In the genomic region with DNA sequence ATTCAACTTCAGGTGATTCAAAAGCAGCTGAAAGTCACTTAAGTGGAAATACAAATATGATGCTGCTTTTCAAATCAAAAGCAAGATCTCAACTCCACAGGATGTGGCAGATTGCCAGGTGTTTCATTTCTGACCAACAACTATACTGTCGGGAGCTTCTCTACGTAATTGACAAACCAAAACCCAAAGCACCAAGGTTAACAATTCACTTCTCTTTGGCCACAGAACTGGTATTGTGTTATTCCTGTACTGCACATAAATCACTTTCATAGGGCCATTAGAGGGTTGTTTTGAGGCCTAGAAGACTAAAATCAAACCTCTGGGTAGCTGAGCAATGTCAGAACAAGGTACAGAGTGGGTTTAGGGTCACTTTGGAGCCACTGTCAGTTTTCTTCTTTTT, we compare ENCODE assay signal across 8 cellular contexts.
A peak's percentile ranks its signal among the peaks of the same experiment; 100 is the strongest.
DNase-seq lines count a peak whose midpoint lies in the region; ATAC-seq, FAIRE-seq and TF ChIP-seq lines count a peak whose summit lies in the region.

No MANE protein-coding gene starts in this region.

- peaks cover 28% of the 10 kb centered on the region for H3K9me3 ChIP-seq in HepG2 (ENCODE audit: low read length)

- POLR2A ChIA-PET in HepG2 (lab: Yijun Ruan, JAX), result no interaction called here

- H3K36me3 ChIP-seq in HepG2 (replicated peaks in 1 of 2; ENCODE audit: control insufficient read depth in 1 of 2, insufficient read depth in 2 of 2, low read length in 2 of 2), result no peaks in the 10 kb centered on the region

- no peak overlapping the region for H3K27ac ChIP-seq in HepG2 (ENCODE audit: extremely low read length, insufficient read depth, low read length)

- TF ChIP-seq EP300 in HepG2 (IDR thresholded peaks at IDR 0.05; ENCODE audit: low read depth in 2 of 2, low read length in 2 of 2), result no peak
- TF ChIP-seq EP300 in HepG2 (CRISPR knock-in tag; IDR thresholded peaks at IDR 0.05; ENCODE audit: borderline replicate concordance), result no peak

- TF ChIP-seq CTCF in astrocyte of the spinal cord (IDR thresholded peaks at IDR 0.05; ENCODE audit: low read depth, low read length), result no peak
- TF ChIP-seq CTCF in HepG2 (CRISPR knock-in tag; IDR thresholded peaks at IDR 0.05), result no peak

- no peak overlapping the region for H3K9ac ChIP-seq in HepG2 (ENCODE audit: insufficient read depth, low read depth, low read length)

- no peak overlapping the region for H3K4me3 ChIP-seq in astrocyte of the spinal cord (ENCODE audit: low read depth, low read length)
- no peak overlapping the region for H3K4me3 ChIP-seq in HepG2 (replicated peaks in 1 of 3; ENCODE audit: insufficient read depth in 1 of 3, low read depth in 2 of 3, low read length in 3 of 3)

- FAIRE-seq in HepG2 (lab: Jason Lieb, UNC), result no peak

- TF ChIP-seq RAD21 in HepG2 (CRISPR knock-in tag; IDR thresholded peaks at IDR 0.05), result no peak

- no peaks in the 10 kb centered on the region for H3K27me3 ChIP-seq in HepG2 (ENCODE audit: control insufficient read depth in 1 of 2, insufficient read depth in 2 of 2, low read length in 2 of 2)

- CTCF ChIA-PET in HepG2 (lab: Yijun Ruan, JAX; ENCODE audit: low intra/inter-chr PET ratio, low total read pairs), result no interaction called here

- BruUV-seq in HepG2 (replicated peaks; lab: Mats Ljungman, UMichigan), result no TSS peak

- intact Hi-C loops in HepG2 (cut with micrococcal nuclease; ENCODE audit: unreplicated experiment), result no loop called here

- ATAC-seq in GM18519 (IDR thresholded peaks at IDR 0.05; ENCODE audit: low FRiP score, unreplicated experiment) (peak; percentile 91), HG02571 (IDR thresholded peaks at IDR 0.05; ENCODE audit: unreplicated experiment) (peak; percentile 78), HepG2 (no peak)

- H3K79me2 ChIP-seq in HepG2 (ENCODE audit: insufficient read depth, low read length), result no peaks in the 10 kb centered on the region

- in situ Hi-C loops in astrocyte of the spinal cord (cut with HindIII; ENCODE audit: low sequenced_read_pairs), result no loop called here
- in situ Hi-C loops in HepG2 (cut with HindIII; ENCODE audit: extremely low pct_ligation_motif_present, low pct_unique_long_range_greater_than_20kb), result no loop called here

- peak; percentile 51 for DNase-seq in NAMALWA (ENCODE audit: low spot score)
- DNase-seq in astrocyte of the spinal cord (ENCODE audit: low read depth, low spot score), result peak; percentile 38
- DNase-seq in occipital lobe (lab: John Stamatoyannopoulos, UW), result no peak
- DNase-seq in hypothalamus (lab: John Stamatoyannopoulos, UW), result no peak
- no peak for DNase-seq in HepG2 (ENCODE audit: low spot score)
- no peak for DNase-seq in mucosa of gallbladder (ENCODE audit: low spot score)

- no peak overlapping the region for H2AFZ ChIP-seq in HepG2 (ENCODE audit: low read length)

- WGBS in HepG2 (ENCODE audit: low lambda C conversion rate), result 11% methylated on average over 2 of the region's 2 CpGs

- no peak overlapping the region for H3K4me2 ChIP-seq in HepG2 (ENCODE audit: low read depth, low read length)

- no peaks in the 10 kb centered on the region for H3K4me1 ChIP-seq in HepG2 (ENCODE audit: insufficient read depth, low read length)

- no peak for TF ChIP-seq POLR2A in HepG2 (IDR thresholded peaks at IDR 0.05; ENCODE audit: insufficient read depth in 1 of 2, low read depth in 2 of 2, low read length in 2 of 2)

- no peaks in the 10 kb centered on the region for H4K20me1 ChIP-seq in HepG2 (ENCODE audit: insufficient read depth, low read length)

TF ChIP-seq in HepG2, 621 proteins besides CTCF, POLR2A, EP300 and RAD21:
- no peak for TF ChIP-seq HIVEP1 (CRISPR knock-in tag; IDR thresholded peaks at IDR 0.05)
- TF ChIP-seq GTF2F1 (IDR thresholded peaks at IDR 0.05; ENCODE audit: low read length), result no peak
- no peak for TF ChIP-seq NR1H2 (CRISPR knock-in tag; IDR thresholded peaks at IDR 0.05; ENCODE audit: borderline replicate concordance, low read depth)
- TF ChIP-seq NR3C1 (CRISPR knock-in tag; IDR thresholded peaks at IDR 0.05), result no peak
- TF ChIP-seq SNAPC2 (CRISPR knock-in tag; IDR thresholded peaks at IDR 0.05), result no peak
- TF ChIP-seq POLR2AphosphoS2 (IDR thresholded peaks at IDR 0.05; ENCODE audit: low read depth, low read length), result no peak

Comparison
In these comparisons a context has a peak if more than half of its experiments do, and no peak if none do; other contexts are left out.
1. DNase-seq: peak in NAMALWA (single experiment) and astrocyte of the spinal cord (single experiment); none in occipital lobe (single experiment), hypothalamus (0 of 51), HepG2 (single experiment) and mucosa of gallbladder (single experiment).